Comparison of ENCODE assay signal across 11 cellular contexts in the genomic region with DNA sequence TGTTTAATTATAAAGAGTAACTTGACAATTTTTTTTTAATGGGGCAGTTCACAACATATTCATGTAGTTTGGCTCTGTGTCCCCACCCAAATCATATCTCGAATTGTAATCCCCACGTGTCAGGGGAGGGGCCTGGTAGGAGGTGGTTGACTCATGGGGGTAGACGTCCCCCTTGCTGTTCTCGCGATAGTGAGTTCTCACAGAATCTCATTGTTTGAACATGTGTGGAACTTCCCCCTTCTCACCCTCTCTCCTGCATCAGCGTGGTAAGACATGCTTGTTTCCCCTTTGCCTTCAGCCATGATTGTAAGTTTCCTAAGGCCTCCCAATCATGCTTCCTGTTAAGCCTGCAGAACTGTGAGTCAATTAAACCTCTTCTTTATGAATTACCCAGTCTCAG. TPM values are rescaled to one million over a fixed set of nuclear protein-coding genes. Genes with fewer than 3 reads are reported as not detected.
DNase-seq lines count a peak whose midpoint lies in the region; ATAC-seq, FAIRE-seq and TF ChIP-seq lines count a peak whose summit lies in the region.
"Had no signal": no experiment of that assay in that cellular context is flagged by ENCODE, and none has a peak within 500 bp of the region (broad histone marks: within the 10 kb centered on the region; RNA-seq: fewer than 3 reads in every experiment).

No MANE protein-coding gene starts in this region.

- H4K20me1 ChIP-seq in OCI-LY3 (ENCODE audit: insufficient read depth, low read length): peaks cover 24% of the 10 kb centered on the region

- H3K79me2 ChIP-seq in OCI-LY3 (ENCODE audit: low read length): peaks cover 81% of the 10 kb centered on the region

- H3K36me3 ChIP-seq in OCI-LY3 (replicated peaks; ENCODE audit: low read depth, low read length): peaks cover 18% of the 10 kb centered on the region
- H3K36me3 ChIP-seq: right atrium auricular region had no signal

- no peak for ATAC-seq in HG02759 (IDR thresholded peaks at IDR 0.05; ENCODE audit: unreplicated experiment)
- ATAC-seq: SK-N-SH treated with all-trans-retinoic acid at 6 μM for 48 hours had no signal

- no peak overlapping the region for H2AFZ ChIP-seq in OCI-LY3 (ENCODE audit: low read depth, low read length)

- peak overlapping the region; percentile 44 for H3K4me2 ChIP-seq in OCI-LY3 (ENCODE audit: low read length)

- no peak overlapping the region for H3K4me3 ChIP-seq in OCI-LY3 (ENCODE audit: low read length)
- H3K4me3 ChIP-seq: right atrium auricular region had no signal

- H3K27me3 ChIP-seq in OCI-LY3 (ENCODE audit: low read depth, low read length): no peaks in the 10 kb centered on the region
- H3K27me3 ChIP-seq: right atrium auricular region had no signal

- DNase-seq in GM18507 (ENCODE audit: extremely low spot score, insufficient read length, low read depth): no peak
- DNase-seq in stimulated activated CD4-positive, alpha-beta T cell treated with anti-CD3 and anti-CD28 coated beads, Interleukin-15, amount 100 ng/mL, for 24 hours: peak; percentile 55
- no peak for DNase-seq in NCI-H2029 treated with DMSO at 0.1 percent for 48 hours (lab: John Stamatoyannopoulos, UW)
- DNase-seq in A172 (ENCODE audit: low spot score): no peak
- no peak for DNase-seq in GOT3 (lab: John Stamatoyannopoulos, UW)

- H3K4me1 ChIP-seq in OCI-LY3 (ENCODE audit: low read length): peaks cover 75% of the 10 kb centered on the region

- H3K27ac ChIP-seq in OCI-LY3 (ENCODE audit: low read length): peak overlapping the region; percentile 99
- H3K27ac ChIP-seq in angular gyrus (ENCODE audit: low read depth, low read length): peak overlapping the region; percentile 35
- H3K27ac ChIP-seq: epithelial cell of prostate had no signal

- FAIRE-seq in GM18507 (lab: Jason Lieb, UNC): peak; percentile 73

- H3K9ac ChIP-seq in OCI-LY3 (ENCODE audit: low read length): peak overlapping the region; percentile 27; the same call in 1 of the 2 replicates

- peaks cover 11% of the 10 kb centered on the region; the same call in 1 of the 2 replicates for H3K9me3 ChIP-seq in OCI-LY3 (ENCODE audit: insufficient read depth, low read length)
- H3K9me3 ChIP-seq: right atrium auricular region had no signal

- TF ChIP-seq CTCF in OCI-LY3 (IDR thresholded peaks at IDR 0.05; ENCODE audit: low read depth, low read length): no peak

RNA-seq across cellular contexts. Expression of gene FBXW11, which starts 40.7 kb away (rescaled TPM):
- 90.2 and 106 TPM in 2 replicates for total RNA-seq in A172 (2014; rRNA removed; shearing (Covaris generic))
